ENCODE assay signal across 1 cellular context in the genomic region with DNA sequence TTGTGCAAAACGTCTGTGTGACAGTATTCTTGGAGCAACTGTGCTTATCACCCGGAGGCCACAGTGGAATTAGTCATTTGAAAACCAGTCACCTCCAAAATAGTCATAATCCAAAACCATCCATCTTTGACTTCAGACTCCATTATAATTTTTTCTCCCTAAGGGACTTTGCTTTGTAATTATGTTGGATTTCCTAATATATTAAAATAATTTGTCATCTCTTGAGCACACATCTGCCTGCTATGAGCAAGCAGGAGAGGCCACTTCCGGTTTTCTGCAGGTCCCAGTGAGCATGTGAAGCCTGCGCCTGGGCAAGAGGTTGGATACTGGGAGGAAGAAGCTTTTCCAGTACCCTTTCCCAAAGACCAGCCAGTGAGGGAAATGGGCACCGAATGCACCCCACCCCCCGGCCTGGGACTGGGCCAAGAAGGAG.
TF ChIP-seq lines count a peak whose summit lies in the region.

No MANE protein-coding gene starts in this region.

TF ChIP-seq in GM23338, 12 proteins besides CTCF, POLR2A, EP300 and RAD21 (continued from another document):
- TF ChIP-seq, protein P1, sequence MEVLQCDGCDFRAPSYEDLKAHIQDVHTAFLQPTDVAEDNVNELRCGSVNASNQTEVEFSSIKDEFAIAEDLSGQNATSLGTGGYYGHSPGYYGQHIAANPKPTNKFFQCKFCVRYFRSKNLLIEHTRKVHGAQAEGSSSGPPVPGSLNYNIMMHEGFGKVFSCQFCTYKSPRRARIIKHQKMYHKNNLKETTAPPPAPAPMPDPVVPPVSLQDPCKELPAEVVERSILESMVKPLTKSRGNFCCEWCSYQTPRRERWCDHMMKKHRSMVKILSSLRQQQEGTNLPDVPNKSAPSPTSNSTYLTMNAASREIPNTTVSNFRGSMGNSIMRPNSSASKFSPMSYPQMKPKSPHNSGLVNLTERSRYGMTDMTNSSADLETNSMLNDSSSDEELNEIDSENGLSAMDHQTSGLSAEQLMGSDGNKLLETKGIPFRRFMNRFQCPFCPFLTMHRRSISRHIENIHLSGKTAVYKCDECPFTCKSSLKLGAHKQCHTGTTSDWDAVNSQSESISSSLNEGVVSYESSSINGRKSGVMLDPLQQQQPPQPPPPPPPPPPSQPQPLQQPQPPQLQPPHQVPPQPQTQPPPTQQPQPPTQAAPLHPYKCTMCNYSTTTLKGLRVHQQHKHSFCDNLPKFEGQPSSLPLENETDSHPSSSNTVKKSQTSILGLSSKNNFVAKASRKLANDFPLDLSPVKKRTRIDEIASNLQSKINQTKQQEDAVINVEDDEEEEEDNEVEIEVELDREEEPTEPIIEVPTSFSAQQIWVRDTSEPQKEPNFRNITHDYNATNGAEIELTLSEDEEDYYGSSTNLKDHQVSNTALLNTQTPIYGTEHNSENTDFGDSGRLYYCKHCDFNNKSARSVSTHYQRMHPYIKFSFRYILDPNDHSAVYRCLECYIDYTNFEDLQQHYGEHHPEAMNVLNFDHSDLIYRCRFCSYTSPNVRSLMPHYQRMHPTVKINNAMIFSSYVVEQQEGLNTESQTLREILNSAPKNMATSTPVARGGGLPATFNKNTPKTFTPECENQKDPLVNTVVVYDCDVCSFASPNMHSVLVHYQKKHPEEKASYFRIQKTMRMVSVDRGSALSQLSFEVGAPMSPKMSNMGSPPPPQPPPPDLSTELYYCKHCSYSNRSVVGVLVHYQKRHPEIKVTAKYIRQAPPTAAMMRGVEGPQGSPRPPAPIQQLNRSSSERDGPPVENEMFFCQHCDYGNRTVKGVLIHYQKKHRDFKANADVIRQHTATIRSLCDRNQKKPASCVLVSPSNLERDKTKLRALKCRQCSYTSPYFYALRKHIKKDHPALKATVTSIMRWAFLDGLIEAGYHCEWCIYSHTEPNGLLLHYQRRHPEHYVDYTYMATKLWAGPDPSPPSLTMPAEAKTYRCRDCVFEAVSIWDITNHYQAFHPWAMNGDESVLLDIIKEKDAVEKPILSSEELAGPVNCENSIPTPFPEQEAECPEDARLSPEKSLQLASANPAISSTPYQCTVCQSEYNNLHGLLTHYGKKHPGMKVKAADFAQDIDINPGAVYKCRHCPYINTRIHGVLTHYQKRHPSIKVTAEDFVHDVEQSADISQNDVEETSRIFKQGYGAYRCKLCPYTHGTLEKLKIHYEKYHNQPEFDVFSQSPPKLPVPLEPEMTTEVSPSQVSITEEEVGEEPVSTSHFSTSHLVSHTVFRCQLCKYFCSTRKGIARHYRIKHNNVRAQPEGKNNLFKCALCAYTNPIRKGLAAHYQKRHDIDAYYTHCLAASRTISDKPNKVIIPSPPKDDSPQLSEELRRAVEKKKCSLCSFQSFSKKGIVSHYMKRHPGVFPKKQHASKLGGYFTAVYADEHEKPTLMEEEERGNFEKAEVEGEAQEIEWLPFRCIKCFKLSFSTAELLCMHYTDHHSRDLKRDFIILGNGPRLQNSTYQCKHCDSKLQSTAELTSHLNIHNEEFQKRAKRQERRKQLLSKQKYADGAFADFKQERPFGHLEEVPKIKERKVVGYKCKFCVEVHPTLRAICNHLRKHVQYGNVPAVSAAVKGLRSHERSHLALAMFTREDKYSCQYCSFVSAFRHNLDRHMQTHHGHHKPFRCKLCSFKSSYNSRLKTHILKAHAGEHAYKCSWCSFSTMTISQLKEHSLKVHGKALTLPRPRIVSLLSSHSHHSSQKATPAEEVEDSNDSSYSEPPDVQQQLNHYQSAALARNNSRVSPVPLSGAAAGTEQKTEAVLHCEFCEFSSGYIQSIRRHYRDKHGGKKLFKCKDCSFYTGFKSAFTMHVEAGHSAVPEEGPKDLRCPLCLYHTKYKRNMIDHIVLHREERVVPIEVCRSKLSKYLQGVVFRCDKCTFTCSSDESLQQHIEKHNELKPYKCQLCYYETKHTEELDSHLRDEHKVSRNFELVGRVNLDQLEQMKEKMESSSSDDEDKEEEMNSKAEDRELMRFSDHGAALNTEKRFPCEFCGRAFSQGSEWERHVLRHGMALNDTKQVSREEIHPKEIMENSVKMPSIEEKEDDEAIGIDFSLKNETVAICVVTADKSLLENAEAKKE (CRISPR knock-in tag; IDR thresholded peaks at IDR 0.05), result no peak
- TF ChIP-seq ETS1 (IDR thresholded peaks at IDR 0.05), result no peak
- no peak for TF ChIP-seq REST (IDR thresholded peaks at IDR 0.05; ENCODE audit: unreplicated experiment)
- TF ChIP-seq EZH2phosphoT487 (IDR thresholded peaks at IDR 0.05; ENCODE audit: unreplicated experiment), result no peak
- no peak for TF ChIP-seq CREB1 (CRISPR knock-in tag; IDR thresholded peaks at IDR 0.05; ENCODE audit: low read depth)
- TF ChIP-seq ZNF114 (CRISPR knock-in tag; IDR thresholded peaks at IDR 0.05), result no peak
- no peak for TF ChIP-seq JUNB (IDR thresholded peaks at IDR 0.05; ENCODE audit: unreplicated experiment)
